Comparison of ENCODE assay signal across 8 cellular contexts in genomic region chr2:237474511-237474911, GRCh38. TPM values are rescaled to one million over a fixed set of nuclear protein-coding genes. Genes with fewer than 3 reads are reported as not detected.
A peak's percentile ranks its signal among the peaks of the same experiment; 100 is the strongest.
DNase-seq lines count a peak whose midpoint lies in the region; ATAC-seq and TF ChIP-seq lines count a peak whose summit lies in the region.

No MANE protein-coding gene starts in this region.

- H3K36me3 ChIP-seq in MM.1S (replicated peaks; ENCODE audit: insufficient read depth, low read length), result no peaks in the 10 kb centered on the region
- no peaks in the 10 kb centered on the region for H3K36me3 ChIP-seq in duodenal mucosa (ENCODE audit: control insufficient read depth in 1 of 2, insufficient read depth in 2 of 2, low read length in 2 of 2)
- H3K36me3 ChIP-seq in muscle layer of duodenum (ENCODE audit: control insufficient read depth in 1 of 2, insufficient read depth in 2 of 2, low read length in 2 of 2), result peaks cover 0 to 7% of the 10 kb centered on the region in 2 donors

- peak overlapping the region; percentile 82 for H3K4me2 ChIP-seq in MM.1S (ENCODE audit: low read depth, low read length)

- no peaks in the 10 kb centered on the region for H4K20me1 ChIP-seq in MM.1S (ENCODE audit: insufficient read depth, low read length)

- no peaks in the 10 kb centered on the region for H3K9me2 ChIP-seq in MM.1S (replicated peaks; ENCODE audit: insufficient read depth, low read length)

- H3K27me3 ChIP-seq in MM.1S (replicated peaks; ENCODE audit: insufficient read depth, low read length), result no peaks in the 10 kb centered on the region; the same call in 1 of the 2 replicates
- H3K27me3 ChIP-seq in duodenal mucosa (ENCODE audit: control insufficient read depth in 1 of 2, insufficient read depth in 2 of 2, low read length in 2 of 2), result peaks cover 0 to 2% of the 10 kb centered on the region in 2 donors
- no peaks in the 10 kb centered on the region for H3K27me3 ChIP-seq in muscle layer of duodenum (ENCODE audit: low read depth, low read length)

- no peaks in the 10 kb centered on the region; the same call in 1 of the 2 replicates for H3K4me1 ChIP-seq in MM.1S (ENCODE audit: low read length)
- H3K4me1 ChIP-seq in duodenal mucosa (ENCODE audit: control insufficient read depth in 1 of 2, insufficient read depth in 2 of 2, low read length in 2 of 2), result peaks cover 18 to 25% of the 10 kb centered on the region in 2 donors
- peaks cover 0 to 21% of the 10 kb centered on the region in 2 donors for H3K4me1 ChIP-seq in muscle layer of duodenum (ENCODE audit: control insufficient read depth in 1 of 2, insufficient read depth in 2 of 2, low read length in 2 of 2)

- H3F3A ChIP-seq in MM.1S (ENCODE audit: insufficient read depth, low read length), result no peaks in the 10 kb centered on the region

- H3K9me3 ChIP-seq in MM.1S (replicated peaks; ENCODE audit: insufficient read depth, low read length) (no peaks in the 10 kb centered on the region), duodenal mucosa (ENCODE audit: control insufficient read depth in 1 of 2, low read length in 2 of 2) (no peaks in the 10 kb centered on the region), muscle layer of duodenum (ENCODE audit: control insufficient read depth in 1 of 2, low read length in 2 of 2) (no peaks in the 10 kb centered on the region)

- H3K9ac ChIP-seq in MM.1S (ENCODE audit: low read length) (peak overlapping the region; percentile 83; the same call in 1 of the 2 replicates), duodenal mucosa (ENCODE audit: low read depth in 1 of 2, low read length in 2 of 2) (peak overlapping the region; percentile 65 to 76)

- POLR2A ChIA-PET in AG04449 (lab: Yijun Ruan, JAX), result interaction anchor here (1.0 to 2.8 kb wide), 4 partner anchors 15 to 61 kb away, joined by 3 to 23 read pairs (median 8); partner anchors contain the start of gene COL6A3

- ATAC-seq in HG03108 (IDR thresholded peaks at IDR 0.05; ENCODE audit: unreplicated experiment) (no peak), left lobe of liver (no peak)

- H2AFZ ChIP-seq in MM.1S (ENCODE audit: low read length), result peak overlapping the region; percentile 92

- H3K4me3 ChIP-seq in AG04449 (ENCODE audit: low read depth, low read length) (peak overlapping the region; percentile 56), MM.1S (ENCODE audit: low read length) (peak overlapping the region; percentile 79), duodenal mucosa (ENCODE audit: low read depth in 1 of 2, low read length in 2 of 2) (peak overlapping the region; percentile 72 to 75), muscle layer of duodenum (ENCODE audit: low read depth in 1 of 2, low read length in 2 of 2) (peak overlapping the region; percentile 26 to 61)

- H3K27ac ChIP-seq in MM.1S (ENCODE audit: low read length), result no peak overlapping the region
- H3K27ac ChIP-seq in duodenal mucosa (ENCODE audit: low read depth, low read length), result peak overlapping the region; percentile 68
- peak overlapping the region; percentile 41 for H3K27ac ChIP-seq in muscle layer of duodenum (ENCODE audit: low read length)

- DNase-seq in AG04449 (ENCODE audit: low read depth, low spot score) (no peak), MM.1S (no peak), GDM1 (lab: John Stamatoyannopoulos, UW) (no peak), GF-D8 (lab: John Stamatoyannopoulos, UW) (no peak), left lobe of liver (ENCODE audit: low spot score) (no peak)

- no peaks in the 10 kb centered on the region for H3K79me2 ChIP-seq in MM.1S (ENCODE audit: low read length)

- TF ChIP-seq CTCF in AG04449 (IDR thresholded peaks at IDR 0.05; ENCODE audit: insufficient read depth, low read length, missing control alignments), result no peak
- no peak for TF ChIP-seq CTCF in MM.1S (IDR thresholded peaks at IDR 0.05; ENCODE audit: low read length)

- CTCF ChIA-PET in AG04449 (lab: Yijun Ruan, JAX), result interaction anchor here (0.8 to 6.2 kb wide), 17 partner anchors 9 to 353 kb away, joined by 3 to 82 read pairs (median 10); partner anchors contain the start of gene MLPH

RNA-seq across cellular contexts. Expression of gene MLPH, which starts 12.5 kb away (rescaled TPM):
- 55.0 TPM for total RNA-seq in left lobe of liver
